Comparison of ENCODE assay signal across 13 cellular contexts in the genomic region with DNA sequence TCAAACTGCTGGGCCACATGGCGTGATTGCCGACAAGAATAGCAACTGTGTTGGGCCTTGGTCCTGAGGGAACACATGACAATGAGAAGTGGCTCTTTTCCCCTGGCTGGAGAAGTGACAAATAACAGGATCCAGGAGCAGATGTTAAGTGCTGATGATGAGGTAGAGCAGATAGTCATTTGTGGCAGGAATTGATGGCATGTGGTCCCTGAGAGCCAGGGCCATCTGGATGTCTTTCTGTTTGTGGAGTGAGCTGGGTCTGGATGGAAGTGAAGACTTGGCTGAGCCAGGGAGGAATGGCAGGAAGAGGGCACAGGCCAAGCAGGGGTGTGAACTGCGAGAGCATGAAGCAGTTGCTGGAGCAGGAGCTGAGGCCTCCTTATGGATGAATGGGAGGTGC.
A peak's percentile ranks its signal among the peaks of the same experiment; 100 is the strongest.
DNase-seq lines count a peak whose midpoint lies in the region; ATAC-seq and TF ChIP-seq lines count a peak whose summit lies in the region.
"Had no signal": no experiment of that assay in that cellular context is flagged by ENCODE, and none has a peak within 500 bp of the region (broad histone marks: within the 10 kb centered on the region; RNA-seq: fewer than 3 reads in every experiment).

No MANE protein-coding gene starts in this region.

- no peak for DNase-seq in activated T-cell treated with anti-CD3 and anti-CD28 coated beads, Interleukin-2, amount 50 U/mL, for 24 hours
- no peak for DNase-seq in activated T-cell treated with anti-CD3 and anti-CD28 coated beads, Interleukin-2, amount 50 U/mL, for 1 hour
- DNase-seq in RWPE1 (ENCODE audit: low spot score) = no peak
- peak; percentile 61 for DNase-seq in left cardiac atrium
- DNase-seq in hippocampal formation (lab: John Stamatoyannopoulos, UW) = no peak
- DNase-seq: activated B cell treated with CpG ODN at 0.5 μM for 24 hours, DND-41, SHP77 treated with DMSO at 0.1 percent for 48 hours, thyroid gland had no signal

- H3K9me3 Mint-ChIP-seq in activated T-cell treated with anti-CD3 and anti-CD28 coated beads, Interleukin-2, amount 50 U/mL, for 24 hours = no peaks in the 10 kb centered on the region
- no peaks in the 10 kb centered on the region for H3K9me3 Mint-ChIP-seq in stimulated activated memory B cell treated with anti-CD40 and anti-IgM and Interleukin-4, amounts not matched to agents 10 μg/mL and 1 μg/mL and 100 μg/mL, for 72 hours
- H3K9me3 Mint-ChIP-seq: activated B cell treated with CpG ODN at 0.5 μM for 24 hours had no signal

- no peak overlapping the region for H3K4me3 Mint-ChIP-seq in activated T-cell treated with anti-CD3 and anti-CD28 coated beads, Interleukin-2, amount 50 U/mL, for 24 hours
- no peak overlapping the region for H3K4me3 Mint-ChIP-seq in stimulated activated memory B cell treated with anti-CD40 and anti-IgM and Interleukin-4, amounts not matched to agents 10 μg/mL and 1 μg/mL and 100 μg/mL, for 72 hours
- H3K4me3 Mint-ChIP-seq: activated B cell treated with CpG ODN at 0.5 μM for 24 hours had no signal

- H3K4me1 Mint-ChIP-seq in activated T-cell treated with anti-CD3 and anti-CD28 coated beads, Interleukin-2, amount 50 U/mL, for 24 hours (ENCODE audit: low read depth) = peaks cover 14% of the 10 kb centered on the region
- peaks cover 7% of the 10 kb centered on the region for H3K4me1 Mint-ChIP-seq in stimulated activated memory B cell treated with anti-CD40 and anti-IgM and Interleukin-4, amounts not matched to agents 10 μg/mL and 1 μg/mL and 100 μg/mL, for 72 hours

- no peaks in the 10 kb centered on the region for H3K27me3 Mint-ChIP-seq in activated T-cell treated with anti-CD3 and anti-CD28 coated beads, Interleukin-2, amount 50 U/mL, for 24 hours
- H3K27me3 Mint-ChIP-seq in stimulated activated memory B cell treated with anti-CD40 and anti-IgM and Interleukin-4, amounts not matched to agents 10 μg/mL and 1 μg/mL and 100 μg/mL, for 72 hours = no peaks in the 10 kb centered on the region
- H3K27me3 Mint-ChIP-seq: activated B cell treated with CpG ODN at 0.5 μM for 24 hours had no signal

- no peak for TF ChIP-seq CTCF in RWPE1 (conservative IDR thresholded peaks at IDR 0.05; ENCODE audit: low read depth)

- ATAC-seq in left cardiac atrium (peak; percentile 58 to 88), GM19023 (IDR thresholded peaks at IDR 0.05; ENCODE audit: unreplicated experiment) (no peak), HG03095 (IDR thresholded peaks at IDR 0.05; ENCODE audit: unreplicated experiment) (no peak)
- no peak for ATAC-seq in stimulated activated memory B cell treated with anti-CD40 and anti-IgM and Interleukin-4, amounts not matched to agents 10 μg/mL and 1 μg/mL and 100 μg/mL, for 72 hours

- CTCF ChIA-PET in RWPE1 (lab: Yijun Ruan, JAX) = interaction anchor here (0.6 to 0.7 kb wide), 2 partner anchors 12 to 31 kb away, joined by 3 read pairs; no protein-coding TSS in a partner anchor

- peak overlapping the region; percentile 15; the same call in 1 of the 2 replicates for H3K27ac ChIP-seq in RWPE1
- H3K27ac ChIP-seq: KMS-11 had no signal

- POLR2A ChIA-PET in RWPE1 (lab: Yijun Ruan, JAX; ENCODE audit: low non-redundant PET) = interaction anchor here (0.5 kb wide), 2 partner anchors 83 to 721 kb away, joined by 5 to 6 read pairs; no protein-coding TSS in a partner anchor

- peak overlapping the region; percentile 30 for H3K27ac Mint-ChIP-seq in activated T-cell treated with anti-CD3 and anti-CD28 coated beads, Interleukin-2, amount 50 U/mL, for 24 hours
- H3K27ac Mint-ChIP-seq in stimulated activated memory B cell treated with anti-CD40 and anti-IgM and Interleukin-4, amounts not matched to agents 10 μg/mL and 1 μg/mL and 100 μg/mL, for 72 hours = peak overlapping the region; percentile 29
- H3K27ac Mint-ChIP-seq: activated B cell treated with CpG ODN at 0.5 μM for 24 hours had no signal

- peaks cover 37% of the 10 kb centered on the region for H3K36me3 Mint-ChIP-seq in activated T-cell treated with anti-CD3 and anti-CD28 coated beads, Interleukin-2, amount 50 U/mL, for 24 hours (ENCODE audit: low read depth)
- peaks cover 20% of the 10 kb centered on the region for H3K36me3 Mint-ChIP-seq in stimulated activated memory B cell treated with anti-CD40 and anti-IgM and Interleukin-4, amounts not matched to agents 10 μg/mL and 1 μg/mL and 100 μg/mL, for 72 hours

- intact Hi-C loops in left cardiac atrium (cut with DNase I) = loop anchor here (10.0 kb wide), 2 partner anchors 142 to 182 kb away; a partner anchor contains a TSS

Comparison
In these comparisons a context has a peak if more than half of its experiments do, and no peak if none do; other contexts are left out.
1. ATAC-seq: peak in left cardiac atrium (2 of 2); none in stimulated activated memory B cell treated with anti-CD40 and anti-IgM and Interleukin-4, amounts not matched to agents 10 μg/mL and 1 μg/mL and 100 μg/mL, for 72 hours (single experiment), GM19023 (single experiment) and HG03095 (single experiment).